ENCODE assay signal across 8 cellular contexts in the genomic region with DNA sequence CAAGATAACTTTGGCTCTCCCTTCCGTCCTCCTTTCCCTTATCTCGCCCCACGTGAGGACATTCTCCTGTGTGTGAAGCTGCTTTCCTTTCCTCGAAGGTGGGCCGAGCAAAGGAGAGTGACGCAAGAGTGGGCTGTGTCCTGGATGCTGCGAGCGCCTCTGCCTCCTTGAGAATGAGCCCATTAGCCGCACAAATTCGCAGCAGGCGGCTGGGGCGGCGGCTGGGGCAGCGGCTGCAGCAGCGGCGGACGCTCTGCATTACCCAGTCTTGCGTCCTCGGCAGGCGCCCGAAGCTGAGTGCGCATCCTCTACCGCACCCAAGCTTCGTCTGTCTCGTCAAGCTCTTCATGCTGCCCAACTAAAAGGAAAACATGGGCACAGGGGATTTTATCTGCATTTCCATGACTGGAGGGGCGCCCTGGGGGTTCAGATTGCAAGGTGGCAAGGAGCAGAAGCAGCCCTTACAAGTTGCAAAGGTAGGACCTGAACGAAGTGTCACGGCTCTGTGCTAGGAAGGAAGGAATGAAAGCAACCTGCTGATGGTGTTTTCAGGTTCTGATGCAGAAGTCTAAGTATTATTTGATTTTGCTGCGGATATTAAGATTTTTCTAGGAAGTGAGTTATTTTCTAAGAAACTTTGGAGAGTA. TPM values are rescaled to one million over a fixed set of nuclear protein-coding genes. Genes with fewer than 3 reads are reported as not detected.
DNase-seq lines count a peak whose midpoint lies in the region; ATAC-seq, FAIRE-seq and TF ChIP-seq lines count a peak whose summit lies in the region.

A gene with protein sequence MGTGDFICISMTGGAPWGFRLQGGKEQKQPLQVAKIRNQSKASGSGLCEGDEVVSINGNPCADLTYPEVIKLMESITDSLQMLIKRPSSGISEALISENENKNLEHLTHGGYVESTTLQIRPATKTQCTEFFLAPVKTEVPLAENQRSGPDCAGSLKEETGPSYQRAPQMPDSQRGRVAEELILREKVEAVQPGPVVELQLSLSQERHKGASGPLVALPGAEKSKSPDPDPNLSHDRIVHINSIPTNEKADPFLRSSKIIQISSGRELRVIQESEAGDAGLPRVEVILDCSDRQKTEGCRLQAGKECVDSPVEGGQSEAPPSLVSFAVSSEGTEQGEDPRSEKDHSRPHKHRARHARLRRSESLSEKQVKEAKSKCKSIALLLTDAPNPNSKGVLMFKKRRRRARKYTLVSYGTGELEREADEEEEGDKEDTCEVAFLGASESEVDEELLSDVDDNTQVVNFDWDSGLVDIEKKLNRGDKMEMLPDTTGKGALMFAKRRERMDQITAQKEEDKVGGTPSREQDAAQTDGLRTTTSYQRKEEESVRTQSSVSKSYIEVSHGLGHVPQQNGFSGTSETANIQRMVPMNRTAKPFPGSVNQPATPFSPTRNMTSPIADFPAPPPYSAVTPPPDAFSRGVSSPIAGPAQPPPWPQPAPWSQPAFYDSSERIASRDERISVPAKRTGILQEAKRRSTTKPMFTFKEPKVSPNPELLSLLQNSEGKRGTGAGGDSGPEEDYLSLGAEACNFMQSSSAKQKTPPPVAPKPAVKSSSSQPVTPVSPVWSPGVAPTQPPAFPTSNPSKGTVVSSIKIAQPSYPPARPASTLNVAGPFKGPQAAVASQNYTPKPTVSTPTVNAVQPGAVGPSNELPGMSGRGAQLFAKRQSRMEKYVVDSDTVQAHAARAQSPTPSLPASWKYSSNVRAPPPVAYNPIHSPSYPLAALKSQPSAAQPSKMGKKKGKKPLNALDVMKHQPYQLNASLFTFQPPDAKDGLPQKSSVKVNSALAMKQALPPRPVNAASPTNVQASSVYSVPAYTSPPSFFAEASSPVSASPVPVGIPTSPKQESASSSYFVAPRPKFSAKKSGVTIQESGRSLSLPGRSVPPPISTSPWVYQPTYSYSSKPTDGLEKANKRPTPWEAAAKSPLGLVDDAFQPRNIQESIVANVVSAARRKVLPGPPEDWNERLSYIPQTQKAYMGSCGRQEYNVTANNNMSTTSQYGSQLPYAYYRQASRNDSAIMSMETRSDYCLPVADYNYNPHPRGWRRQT (plus strand): TSS at position 189 of the 647 bp plus-strand sequence. CDS start 183 bp downstream, at position 372.

- peak within 1 kb of the TSS; percentile 76 for H3K4me3 Mint-ChIP-seq in WTC11

- 8% methylated on average over 29 of the region's 29 CpGs for WGBS in liver

- no peak within 1 kb of the TSS for H3K27ac ChIP-seq in duodenal mucosa (ENCODE audit: low read depth, low read length)
- H3K27ac ChIP-seq in liver (ENCODE audit: low read depth in 1 of 2, low read length in 2 of 2): peak within 1 kb of the TSS in 1 of 2 donors; percentile 50

- no peaks in the 10 kb centered on the region; the same call in 1 of the 2 replicates for H3K27me3 Mint-ChIP-seq in WTC11 (ENCODE audit: low read depth)

- H3K36me3 Mint-ChIP-seq in WTC11: no peaks in the 10 kb centered on the region

- H3K9me3 Mint-ChIP-seq in WTC11: no peaks in the 10 kb centered on the region

- peak within 1 kb of the TSS in 1 of 2 donors; percentile 60 for H3K9ac ChIP-seq in duodenal mucosa (ENCODE audit: low read depth in 1 of 2, low read length in 2 of 2)
- H3K9ac ChIP-seq in liver (ENCODE audit: low read depth in 1 of 2, low read length in 2 of 2): peak within 1 kb of the TSS in 1 of 2 donors; percentile 33

- peak; percentile 9 for DNase-seq in GM12892 (ENCODE audit: insufficient read length)
- peak; percentile 4 for DNase-seq in NCI-H1436 (lab: John Stamatoyannopoulos, UW)
- DNase-seq in WTC11 (ENCODE audit: low spot score): peak; percentile 86
- DNase-seq in stimulated activated CD4-positive, alpha-beta T cell treated with anti-CD3 and anti-CD28 coated beads, Interleukin-4, amount 100 ng/mL, for 24 hours: peak; percentile 24
- no peak for DNase-seq in HuH-7.5 (ENCODE audit: low spot score)

- H3K4me1 ChIP-seq in duodenal mucosa (ENCODE audit: control insufficient read depth in 1 of 2, insufficient read depth in 2 of 2, low read length in 2 of 2) (peaks cover 0 to 3% of the 10 kb centered on the region in 2 donors), liver (ENCODE audit: control insufficient read depth in 4 of 4, insufficient read depth in 4 of 4, low read length in 3 of 4) (peaks cover 0 to 14% (median 8%) of the 10 kb centered on the region in 4 donors)

- no peak for TF ChIP-seq POLR2A in GM12892 (IDR thresholded peaks at IDR 0.05; ENCODE audit: low read depth, low read length)

- H3K36me3 ChIP-seq in duodenal mucosa (ENCODE audit: control insufficient read depth in 1 of 2, insufficient read depth in 2 of 2, low read length in 2 of 2) (no peaks in the 10 kb centered on the region), liver (ENCODE audit: control insufficient read depth in 4 of 4, insufficient read depth in 3 of 4, low read depth in 1 of 4, low read length in 3 of 4) (no peaks in the 10 kb centered on the region)

- H3K4me3 ChIP-seq in duodenal mucosa (ENCODE audit: low read depth in 1 of 2, low read length in 2 of 2): peak within 1 kb of the TSS; percentile 65 to 72
- peak within 1 kb of the TSS in 2 of 3 donors; percentile 46 to 58 for H3K4me3 ChIP-seq in liver (ENCODE audit: low read depth in 1 of 3, low read length in 3 of 3)

- H3K27ac Mint-ChIP-seq in WTC11: peak within 1 kb of the TSS; percentile 95

- TF ChIP-seq RAD21 in liver (IDR thresholded peaks at IDR 0.05): peak in 1 of 2 donors; percentile 52

- H3K9me3 ChIP-seq in duodenal mucosa (ENCODE audit: control insufficient read depth in 1 of 2, low read length in 2 of 2): no peaks in the 10 kb centered on the region
- no peaks in the 10 kb centered on the region for H3K9me3 ChIP-seq in liver (ENCODE audit: control insufficient read depth in 4 of 4, low read length in 3 of 4)

- peaks cover 26% of the 10 kb centered on the region for H3K4me1 Mint-ChIP-seq in WTC11

- CTCF ChIA-PET in WTC11 (lab: Charles Lee): interaction anchor here (0.6 to 1.6 kb wide), 6 partner anchors 10 to 141 kb away, joined by 3 to 14 read pairs (median 4); no protein-coding TSS in a partner anchor

- H3K27me3 ChIP-seq in duodenal mucosa (ENCODE audit: control insufficient read depth in 1 of 2, insufficient read depth in 2 of 2, low read length in 2 of 2) (peaks cover 8 to 14% of the 10 kb centered on the region in 2 donors), liver (ENCODE audit: control insufficient read depth in 4 of 4, insufficient read depth in 4 of 4, low read length in 3 of 4) (peaks cover 0 to 6% (median 0%) of the 10 kb centered on the region in 4 donors)

- TF ChIP-seq CTCF in WTC11 (IDR thresholded peaks at IDR 0.05) (no peak), liver (IDR thresholded peaks at IDR 0.05; ENCODE audit: low read depth, low read length, missing input control) (no peak)

- FAIRE-seq in GM12892 (lab: Jason Lieb, UNC): peak; percentile 57

- POLR2A ChIA-PET in WTC11 (lab: Charles Lee): interaction anchor here (1.0 to 1.3 kb wide), 2 partner anchors 62 to 120 kb away, joined by 3 to 4 read pairs; no protein-coding TSS in a partner anchor

- peak; percentile 86 for ATAC-seq in HG02759 (IDR thresholded peaks at IDR 0.05; ENCODE audit: unreplicated experiment)
- peak; percentile 92 for ATAC-seq in WTC11

TF ChIP-seq in WTC11, 78 proteins besides CTCF, POLR2A, EP300 and RAD21 (continues in another document):
- TF ChIP-seq FOXP1 (CRISPR knock-in tag; IDR thresholded peaks at IDR 0.05; ENCODE audit: borderline replicate concordance): peak; percentile 73; the same call in 1 of the 2 replicates
- TF ChIP-seq, protein P1, sequence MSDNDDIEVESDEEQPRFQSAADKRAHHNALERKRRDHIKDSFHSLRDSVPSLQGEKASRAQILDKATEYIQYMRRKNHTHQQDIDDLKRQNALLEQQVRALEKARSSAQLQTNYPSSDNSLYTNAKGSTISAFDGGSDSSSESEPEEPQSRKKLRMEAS (CRISPR knock-in tag; IDR thresholded peaks at IDR 0.05): peak; percentile 82
- TF ChIP-seq, protein P2, sequence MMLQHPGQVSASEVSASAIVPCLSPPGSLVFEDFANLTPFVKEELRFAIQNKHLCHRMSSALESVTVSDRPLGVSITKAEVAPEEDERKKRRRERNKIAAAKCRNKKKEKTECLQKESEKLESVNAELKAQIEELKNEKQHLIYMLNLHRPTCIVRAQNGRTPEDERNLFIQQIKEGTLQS (CRISPR knock-in tag; conservative IDR thresholded peaks at IDR 0.05): peak; percentile 86; the same call in 1 of the 2 replicates
- TF ChIP-seq, protein P3, sequence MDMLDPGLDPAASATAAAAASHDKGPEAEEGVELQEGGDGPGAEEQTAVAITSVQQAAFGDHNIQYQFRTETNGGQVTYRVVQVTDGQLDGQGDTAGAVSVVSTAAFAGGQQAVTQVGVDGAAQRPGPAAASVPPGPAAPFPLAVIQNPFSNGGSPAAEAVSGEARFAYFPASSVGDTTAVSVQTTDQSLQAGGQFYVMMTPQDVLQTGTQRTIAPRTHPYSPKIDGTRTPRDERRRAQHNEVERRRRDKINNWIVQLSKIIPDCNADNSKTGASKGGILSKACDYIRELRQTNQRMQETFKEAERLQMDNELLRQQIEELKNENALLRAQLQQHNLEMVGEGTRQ (CRISPR knock-in tag; IDR thresholded peaks at IDR 0.05): 0 out of 2 replicates have a peak, but pooled peaks have one; percentile 40

TF ChIP-seq in liver, 16 proteins besides CTCF, POLR2A, EP300 and RAD21 (continues in another document):
- TF ChIP-seq, protein P4, sequence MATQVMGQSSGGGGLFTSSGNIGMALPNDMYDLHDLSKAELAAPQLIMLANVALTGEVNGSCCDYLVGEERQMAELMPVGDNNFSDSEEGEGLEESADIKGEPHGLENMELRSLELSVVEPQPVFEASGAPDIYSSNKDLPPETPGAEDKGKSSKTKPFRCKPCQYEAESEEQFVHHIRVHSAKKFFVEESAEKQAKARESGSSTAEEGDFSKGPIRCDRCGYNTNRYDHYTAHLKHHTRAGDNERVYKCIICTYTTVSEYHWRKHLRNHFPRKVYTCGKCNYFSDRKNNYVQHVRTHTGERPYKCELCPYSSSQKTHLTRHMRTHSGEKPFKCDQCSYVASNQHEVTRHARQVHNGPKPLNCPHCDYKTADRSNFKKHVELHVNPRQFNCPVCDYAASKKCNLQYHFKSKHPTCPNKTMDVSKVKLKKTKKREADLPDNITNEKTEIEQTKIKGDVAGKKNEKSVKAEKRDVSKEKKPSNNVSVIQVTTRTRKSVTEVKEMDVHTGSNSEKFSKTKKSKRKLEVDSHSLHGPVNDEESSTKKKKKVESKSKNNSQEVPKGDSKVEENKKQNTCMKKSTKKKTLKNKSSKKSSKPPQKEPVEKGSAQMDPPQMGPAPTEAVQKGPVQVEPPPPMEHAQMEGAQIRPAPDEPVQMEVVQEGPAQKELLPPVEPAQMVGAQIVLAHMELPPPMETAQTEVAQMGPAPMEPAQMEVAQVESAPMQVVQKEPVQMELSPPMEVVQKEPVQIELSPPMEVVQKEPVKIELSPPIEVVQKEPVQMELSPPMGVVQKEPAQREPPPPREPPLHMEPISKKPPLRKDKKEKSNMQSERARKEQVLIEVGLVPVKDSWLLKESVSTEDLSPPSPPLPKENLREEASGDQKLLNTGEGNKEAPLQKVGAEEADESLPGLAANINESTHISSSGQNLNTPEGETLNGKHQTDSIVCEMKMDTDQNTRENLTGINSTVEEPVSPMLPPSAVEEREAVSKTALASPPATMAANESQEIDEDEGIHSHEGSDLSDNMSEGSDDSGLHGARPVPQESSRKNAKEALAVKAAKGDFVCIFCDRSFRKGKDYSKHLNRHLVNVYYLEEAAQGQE (IDR thresholded peaks at IDR 0.05): no peak

RNA-seq across cellular contexts. Expression of the gene that starts here (rescaled TPM):
- polyA plus RNA-seq in GM12892 (2012; ENCODE audit: missing spikeins): 0.11 TPM
- total RNA-seq in WTC11 (2021) (1.5 to 1.9 TPM (median 1.6 TPM) in 3 replicates), liver (10 to 100 TPM in 1 of 2 donors, 1 to 10 TPM in 1; 2.7 to 10.9 TPM)
- polyA plus RNA-seq in liver: 1 to 10 TPM; 2.4 to 4.2 TPM
